In genomic region chr12:57766464-57767311, GRCh38 we compare ENCODE assay signal across 9 cellular contexts. TPM values are rescaled to one million over a fixed set of nuclear protein-coding genes. Genes with fewer than 3 reads are reported as not detected.
DNase-seq lines count a peak whose midpoint lies in the region; ATAC-seq and TF ChIP-seq lines count a peak whose summit lies in the region.
"Had no signal": no experiment of that assay in that cellular context is flagged by ENCODE, and none has a peak within 500 bp of the region (broad histone marks: within the 10 kb centered on the region; RNA-seq: fewer than 3 reads in every experiment).

A gene with protein sequence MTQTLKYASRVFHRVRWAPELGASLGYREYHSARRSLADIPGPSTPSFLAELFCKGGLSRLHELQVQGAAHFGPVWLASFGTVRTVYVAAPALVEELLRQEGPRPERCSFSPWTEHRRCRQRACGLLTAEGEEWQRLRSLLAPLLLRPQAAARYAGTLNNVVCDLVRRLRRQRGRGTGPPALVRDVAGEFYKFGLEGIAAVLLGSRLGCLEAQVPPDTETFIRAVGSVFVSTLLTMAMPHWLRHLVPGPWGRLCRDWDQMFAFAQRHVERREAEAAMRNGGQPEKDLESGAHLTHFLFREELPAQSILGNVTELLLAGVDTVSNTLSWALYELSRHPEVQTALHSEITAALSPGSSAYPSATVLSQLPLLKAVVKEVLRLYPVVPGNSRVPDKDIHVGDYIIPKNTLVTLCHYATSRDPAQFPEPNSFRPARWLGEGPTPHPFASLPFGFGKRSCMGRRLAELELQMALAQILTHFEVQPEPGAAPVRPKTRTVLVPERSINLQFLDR (minus strand): TSS chr12:57767078. CDS start chr12:57767041, 37 bp downstream.

- TF ChIP-seq EP300 in transverse colon (IDR thresholded peaks at IDR 0.05; ENCODE audit: low read depth), result no peak

- H3K4me3 Mint-ChIP-seq in CD4-positive, CD25-positive, alpha-beta regulatory T cell, result peak within 1 kb of the TSS; percentile 28 to 95 (median 84)
- H3K4me3 Mint-ChIP-seq in IgD-negative memory B cell, result peak within 1 kb of the TSS; percentile 74 to 92 (median 82)

- H3K4me1 Mint-ChIP-seq in CD4-positive, CD25-positive, alpha-beta regulatory T cell, result peaks cover 5 to 39% (median 19%) of the 10 kb centered on the region in 4 donors
- H3K4me1 Mint-ChIP-seq in IgD-negative memory B cell, result peaks cover 19 to 21% (median 20%) of the 10 kb centered on the region in 3 donors

- H3K9me3 ChIP-seq in CD4-positive, CD25-positive, alpha-beta regulatory T cell (ENCODE audit: control insufficient read depth in 2 of 2, low read length in 2 of 2), result no peaks in the 10 kb centered on the region
- no peaks in the 10 kb centered on the region for H3K9me3 ChIP-seq in transverse colon

- no peaks in the 10 kb centered on the region for H3K36me3 ChIP-seq in CD4-positive, CD25-positive, alpha-beta regulatory T cell (ENCODE audit: control insufficient read depth, insufficient read depth, low read length)
- no peaks in the 10 kb centered on the region for H3K36me3 ChIP-seq in kidney epithelial cell (ENCODE audit: control insufficient read depth, insufficient read depth, low read length)
- no peaks in the 10 kb centered on the region for H3K36me3 ChIP-seq in transverse colon

- DNase-seq in CD4-positive, CD25-positive, alpha-beta regulatory T cell, result no peak
- DNase-seq in astrocyte of the hippocampus (ENCODE audit: low read depth, low spot score), result peak; percentile 41
- no peak for DNase-seq in kidney epithelial cell (ENCODE audit: low read depth)
- DNase-seq in transverse colon, result no peak
- DNase-seq in NCI-H1930 (lab: John Stamatoyannopoulos, UW), result no peak

- H3K36me3 Mint-ChIP-seq in CD4-positive, CD25-positive, alpha-beta regulatory T cell, result peaks cover 13% of the 10 kb centered on the region
- H3K36me3 Mint-ChIP-seq in IgD-negative memory B cell, result peaks cover 3% of the 10 kb centered on the region

- intact Hi-C loops in transverse colon (cut with DNase I; ENCODE audit: low total_unique reads), result no loop called here

- ATAC-seq in CD4-positive, CD25-positive, alpha-beta regulatory T cell (ENCODE audit: low read depth in 2 of 2), result no peak
- ATAC-seq in HG03432 (IDR thresholded peaks at IDR 0.05; ENCODE audit: unreplicated experiment) (no peak), GM18867 (IDR thresholded peaks at IDR 0.05; ENCODE audit: unreplicated experiment) (no peak)

- H3K27ac Mint-ChIP-seq in CD4-positive, CD25-positive, alpha-beta regulatory T cell, result no peak within 1 kb of the TSS
- H3K27ac Mint-ChIP-seq in IgD-negative memory B cell, result no peak within 1 kb of the TSS

- H3K4me1 ChIP-seq in CD4-positive, CD25-positive, alpha-beta regulatory T cell (ENCODE audit: control insufficient read depth, insufficient read depth, low read length, poor library complexity, severe bottlenecking), result peaks cover 32% of the 10 kb centered on the region
- peaks cover 15 to 40% (median 38%) of the 10 kb centered on the region in 4 donors for H3K4me1 ChIP-seq in transverse colon

- TF ChIP-seq CTCF in kidney epithelial cell (IDR thresholded peaks at IDR 0.05; ENCODE audit: insufficient read depth, low read length, poor library complexity, severe bottlenecking) (no peak), transverse colon (IDR thresholded peaks at IDR 0.05) (no peak)

- 12% methylated on average over 32 of the region's 38 CpGs; no CpG with 5 or more reads in 1 of the 2 donors for WGBS in transverse colon (ENCODE audit: low coverage in 1 of 2), 2 donors

- H3K27me3 ChIP-seq in CD4-positive, CD25-positive, alpha-beta regulatory T cell (ENCODE audit: control insufficient read depth, insufficient read depth, low read length), result peaks cover 22% of the 10 kb centered on the region
- H3K27me3 ChIP-seq in kidney epithelial cell (ENCODE audit: control insufficient read depth, insufficient read depth, low read length) (peaks cover 29% of the 10 kb centered on the region), transverse colon (peaks cover 43% of the 10 kb centered on the region)

- in situ Hi-C loops in transverse colon (cut with MboI; ENCODE audit: low pct_ligation_motif_present in 1 of 4, low pct_unique_long_range_greater_than_20kb in 1 of 4, low sequenced_read_pairs in 3 of 4), result no loop called here

- TF ChIP-seq POLR2A in transverse colon (IDR thresholded peaks at IDR 0.05), result no peak

- peaks cover 30% of the 10 kb centered on the region for H3K27me3 Mint-ChIP-seq in CD4-positive, CD25-positive, alpha-beta regulatory T cell
- H3K27me3 Mint-ChIP-seq in IgD-negative memory B cell, result peaks cover 28% of the 10 kb centered on the region

- no peaks in the 10 kb centered on the region for H3K9me3 Mint-ChIP-seq in CD4-positive, CD25-positive, alpha-beta regulatory T cell
- no peaks in the 10 kb centered on the region for H3K9me3 Mint-ChIP-seq in IgD-negative memory B cell

- H3K4me3 ChIP-seq in CD4-positive, CD25-positive, alpha-beta regulatory T cell (ENCODE audit: low read depth, low read length), result peak within 1 kb of the TSS; percentile 62
- H3K4me3 ChIP-seq in kidney epithelial cell (ENCODE audit: low read depth, low read length) (peak within 1 kb of the TSS; percentile 10), transverse colon (peak within 1 kb of the TSS in 3 of 4 donors; percentile 26 to 54 (median 41))

- H3K27ac ChIP-seq in CD4-positive, CD25-positive, alpha-beta regulatory T cell (ENCODE audit: insufficient read depth, low read length, poor library complexity, severe bottlenecking), result no peak within 1 kb of the TSS
- H3K27ac ChIP-seq in transverse colon, result no peak within 1 kb of the TSS
- H3K27ac ChIP-seq: HL-60 had no signal

RNA-seq across cellular contexts. Expression of the gene that starts here (rescaled TPM):
- not detected for total RNA-seq in CD4-positive, CD25-positive, alpha-beta regulatory T cell
- polyA plus RNA-seq in CD4-positive, CD25-positive, alpha-beta regulatory T cell, result under 1 TPM in 2 of 4 donors, not detected in 2; 0.14 to 0.26 TPM
- 0.09 TPM for polyA plus RNA-seq in IgD-negative memory B cell
- total RNA-seq in kidney epithelial cell (4.3 and 5.2 TPM in 2 replicates), transverse colon (1 to 10 TPM in 2 of 4 donors, under 1 TPM in 1, not detected in 1; 0.40 to 2.5 (median 2.3) TPM)

Comparison
In these comparisons a context has a peak if more than half of its experiments do, and no peak if none do; other contexts are left out.
1. H3K4me3 ChIP-seq: peak in every context shown above with its lines; median percentile 62 in CD4-positive, CD25-positive, alpha-beta regulatory T cell; 41 in transverse colon; 10 in kidney epithelial cell.